In genomic region chr5:98906756-98907355, GRCh38 we compare ENCODE assay signal across 16 cellular contexts. TPM values are rescaled to one million over a fixed set of nuclear protein-coding genes. Genes with fewer than 3 reads are reported as not detected.
DNase-seq lines count a peak whose midpoint lies in the region; ATAC-seq and TF ChIP-seq lines count a peak whose summit lies in the region.
"Had no signal": no experiment of that assay in that cellular context is flagged by ENCODE, and none has a peak within 500 bp of the region (broad histone marks: within the 10 kb centered on the region; RNA-seq: fewer than 3 reads in every experiment).

No MANE protein-coding gene starts in this region.

- H3K9ac ChIP-seq in colonic mucosa (ENCODE audit: low read depth in 2 of 2, low read length in 2 of 2), result no peak overlapping the region

- H3K27me3 ChIP-seq in naive thymus-derived CD4-positive, alpha-beta T cell (ENCODE audit: control insufficient read depth in 2 of 2, insufficient read depth in 2 of 2, low read length in 2 of 2), result no peaks in the 10 kb centered on the region
- H3K27me3 ChIP-seq in Caco-2 (replicated peaks; ENCODE audit: control insufficient read depth, insufficient read depth, low read length) (no peaks in the 10 kb centered on the region), colonic mucosa (no peaks in the 10 kb centered on the region)
- H3K27me3 ChIP-seq: upper lobe of right lung had no signal

- H3K4me1 Mint-ChIP-seq in activated CD4-positive, alpha-beta memory T cell treated with anti-CD3 and anti-CD28 coated beads for 36 hours (ENCODE audit: low read depth), result peaks cover 64% of the 10 kb centered on the region
- H3K4me1 Mint-ChIP-seq in activated CD4-positive, alpha-beta memory T cell treated with anti-CD3 and anti-CD28 coated beads, Interleukin-2, amount 10 ng/mL, durations not matched to agents 7 days and 5 days, result peaks cover 46% of the 10 kb centered on the region
- peaks cover 45% of the 10 kb centered on the region for H3K4me1 Mint-ChIP-seq in activated T-helper 17 cell treated with anti-CD3 and anti-CD28 coated beads, Interleukin-2, amount 50 U/mL, for 72 hours
- peaks cover 36 to 75% (median 59%) of the 10 kb centered on the region in 7 donors for H3K4me1 Mint-ChIP-seq in naive thymus-derived CD4-positive, alpha-beta T cell
- peaks cover 6% of the 10 kb centered on the region for H3K4me1 Mint-ChIP-seq in Caco-2 (ENCODE audit: low read depth, unreplicated experiment)

- DNase-seq in activated CD4-positive, alpha-beta memory T cell treated with anti-CD3 and anti-CD28 coated beads for 36 hours, result no peak
- no peak for DNase-seq in activated CD4-positive, alpha-beta memory T cell treated with anti-CD3 and anti-CD28 coated beads, Interleukin-2, amount 10 ng/mL, durations not matched to agents 7 days and 5 days
- DNase-seq in naive thymus-derived CD4-positive, alpha-beta T cell, result no peak
- DNase-seq in Caco-2 (no peak), colonic mucosa (no peak)
- DNase-seq: activated CD4-positive, alpha-beta T cell treated with anti-CD3 and anti-CD28 coated beads, Interleukin-2, amount 50 U/mL, for 48 hours; activated gamma-delta T cell treated with Interleukin-2 at 50 U/mL for 16 hours; NCI-H1417 treated with DMSO at 0.1 percent for 48 hours; SIG-M5; upper lobe of right lung had no signal

- H3K27me3 Mint-ChIP-seq in activated CD4-positive, alpha-beta memory T cell treated with anti-CD3 and anti-CD28 coated beads for 36 hours, result no peaks in the 10 kb centered on the region
- H3K27me3 Mint-ChIP-seq in activated CD4-positive, alpha-beta memory T cell treated with anti-CD3 and anti-CD28 coated beads, Interleukin-2, amount 10 ng/mL, durations not matched to agents 7 days and 5 days, result no peaks in the 10 kb centered on the region
- H3K27me3 Mint-ChIP-seq in activated T-helper 17 cell treated with anti-CD3 and anti-CD28 coated beads, Interleukin-2, amount 50 U/mL, for 72 hours, result no peaks in the 10 kb centered on the region
- H3K27me3 Mint-ChIP-seq in naive thymus-derived CD4-positive, alpha-beta T cell, result no peaks in the 10 kb centered on the region
- H3K27me3 Mint-ChIP-seq in Caco-2 (ENCODE audit: insufficient read depth, unreplicated experiment), result no peaks in the 10 kb centered on the region
- H3K27me3 Mint-ChIP-seq: stimulated activated memory B cell treated with anti-CD40 and anti-IgM and Interleukin-4, amounts not matched to agents 10 μg/mL and 1 μg/mL and 100 μg/mL, for 72 hours had no signal

- H3K27ac Mint-ChIP-seq in activated CD4-positive, alpha-beta memory T cell treated with anti-CD3 and anti-CD28 coated beads for 36 hours, result peak overlapping the region; percentile 44
- no peak overlapping the region for H3K27ac Mint-ChIP-seq in activated CD4-positive, alpha-beta memory T cell treated with anti-CD3 and anti-CD28 coated beads, Interleukin-2, amount 10 ng/mL, durations not matched to agents 7 days and 5 days
- H3K27ac Mint-ChIP-seq in activated T-helper 17 cell treated with anti-CD3 and anti-CD28 coated beads, Interleukin-2, amount 50 U/mL, for 72 hours, result no peak overlapping the region
- H3K27ac Mint-ChIP-seq in naive thymus-derived CD4-positive, alpha-beta T cell, result peak overlapping the region in 8 of 9 donors; percentile 6 to 77 (median 50)
- no peak overlapping the region for H3K27ac Mint-ChIP-seq in Caco-2 (ENCODE audit: unreplicated experiment)

- BruUV-seq in Caco-2 (replicated peaks; lab: Mats Ljungman, UMichigan), result no TSS peak

- H3K36me3 ChIP-seq in HEK293 (ENCODE audit: control insufficient read depth in 2 of 2, insufficient read depth in 1 of 2, low read length in 2 of 2) (peaks cover 15 to 35% of the 10 kb centered on the region in 2 experiments), Caco-2 (ENCODE audit: control insufficient read depth, insufficient read depth, low read length) (no peaks in the 10 kb centered on the region), colonic mucosa (peaks cover 5% of the 10 kb centered on the region)
- peaks cover 4 to 19% (median 15%) of the 10 kb centered on the region in 3 experiments for H3K36me3 ChIP-seq in naive thymus-derived CD4-positive, alpha-beta T cell (ENCODE audit: control insufficient read depth in 2 of 3, insufficient read depth in 3 of 3, low read length in 3 of 3)

- H3K4me3 Mint-ChIP-seq in activated CD4-positive, alpha-beta memory T cell treated with anti-CD3 and anti-CD28 coated beads for 36 hours, result no peak overlapping the region
- no peak overlapping the region for H3K4me3 Mint-ChIP-seq in activated CD4-positive, alpha-beta memory T cell treated with anti-CD3 and anti-CD28 coated beads, Interleukin-2, amount 10 ng/mL, durations not matched to agents 7 days and 5 days
- H3K4me3 Mint-ChIP-seq in activated T-helper 17 cell treated with anti-CD3 and anti-CD28 coated beads, Interleukin-2, amount 50 U/mL, for 72 hours, result no peak overlapping the region
- H3K4me3 Mint-ChIP-seq in naive thymus-derived CD4-positive, alpha-beta T cell, result no peak overlapping the region
- H3K4me3 Mint-ChIP-seq in Caco-2 (ENCODE audit: unreplicated experiment), result no peak overlapping the region
- H3K4me3 Mint-ChIP-seq: stimulated activated memory B cell treated with anti-CD40 and anti-IgM and Interleukin-4, amounts not matched to agents 10 μg/mL and 1 μg/mL and 100 μg/mL, for 72 hours had no signal

- no peak overlapping the region for H3K4me3 ChIP-seq in HEK293 (ENCODE audit: low read depth, low read length)
- no peak overlapping the region for H3K4me3 ChIP-seq in naive thymus-derived CD4-positive, alpha-beta T cell (ENCODE audit: low read length)
- no peak overlapping the region for H3K4me3 ChIP-seq in Caco-2 (ENCODE audit: low read depth, low read length)
- no peak overlapping the region for H3K4me3 ChIP-seq in colonic mucosa
- H3K4me3 ChIP-seq: A549, mucosa of descending colon, upper lobe of right lung had no signal

- CTCF ChIA-PET in activated CD4-positive, alpha-beta memory T cell treated with anti-CD3 and anti-CD28 coated beads for 36 hours (lab: Charles Lee), result interaction anchor here (1.0 to 2.5 kb wide), 5 partner anchors 17 to 154 kb away, joined by 3 to 21 read pairs (median 4); no protein-coding TSS in a partner anchor
- CTCF ChIA-PET in activated CD4-positive, alpha-beta memory T cell treated with anti-CD3 and anti-CD28 coated beads, Interleukin-2, amount 10 ng/mL, durations not matched to agents 7 days and 5 days (lab: Charles Lee), result interaction anchor here (1.1 to 2.3 kb wide), 5 partner anchors 15 to 155 kb away, joined by 6 to 21 read pairs (median 7); no protein-coding TSS in a partner anchor
- CTCF ChIA-PET in HEK293 (lab: Yijun Ruan, JAX) (interaction anchor here (0.6 to 2.2 kb wide), 7 partner anchors 13 to 166 kb away, joined by 3 to 9 read pairs (median 3); no protein-coding TSS in a partner anchor), Caco-2 (lab: Charles Lee) (interaction anchor here (0.6 kb wide), 1 partner anchor 154 kb away, joined by 3 read pairs; no protein-coding TSS in a partner anchor)
- CTCF ChIA-PET in naive thymus-derived CD4-positive, alpha-beta T cell (lab: Charles Lee), result interaction anchor here (0.6 to 2.2 kb wide), 3 partner anchors 153 to 158 kb away, joined by 3 to 27 read pairs (median 11); no protein-coding TSS in a partner anchor

- H3K9me3 ChIP-seq in HEK293 (ENCODE audit: control insufficient read depth, insufficient read depth, low read depth, low read length) (no peaks in the 10 kb centered on the region), Caco-2 (no peaks in the 10 kb centered on the region), colonic mucosa (no peaks in the 10 kb centered on the region)
- no peaks in the 10 kb centered on the region for H3K9me3 ChIP-seq in naive thymus-derived CD4-positive, alpha-beta T cell (ENCODE audit: control insufficient read depth in 2 of 3, low read length in 3 of 3)
- H3K9me3 ChIP-seq: A549, mucosa of descending colon, upper lobe of right lung had no signal

- H3K4me1 ChIP-seq in HEK293 (ENCODE audit: control insufficient read depth, insufficient read depth, low read length) (peaks cover 13% of the 10 kb centered on the region), Caco-2 (no peaks in the 10 kb centered on the region), colonic mucosa (no peaks in the 10 kb centered on the region)
- H3K4me1 ChIP-seq in naive thymus-derived CD4-positive, alpha-beta T cell (ENCODE audit: control insufficient read depth in 2 of 2, insufficient read depth in 2 of 2, low read length in 2 of 2), result peaks cover 12 to 16% of the 10 kb centered on the region in 2 donors

- POLR2A ChIA-PET in activated CD4-positive, alpha-beta memory T cell treated with anti-CD3 and anti-CD28 coated beads for 36 hours (lab: Charles Lee), result interaction anchor here (0.9 to 1.5 kb wide), 2 partner anchors 12 to 151 kb away, joined by 3 to 4 read pairs; no protein-coding TSS in a partner anchor
- POLR2A ChIA-PET in activated CD4-positive, alpha-beta memory T cell treated with anti-CD3 and anti-CD28 coated beads, Interleukin-2, amount 10 ng/mL, durations not matched to agents 7 days and 5 days (lab: Charles Lee), result interaction anchor here (0.8 to 1.6 kb wide), 4 partner anchors 10 to 154 kb away, joined by 3 to 9 read pairs (median 4); no protein-coding TSS in a partner anchor
- POLR2A ChIA-PET in HEK293 (lab: Yijun Ruan, JAX), result no interaction called here
- POLR2A ChIA-PET in naive thymus-derived CD4-positive, alpha-beta T cell (lab: Charles Lee), result interaction anchor here (0.5 to 2.4 kb wide), 6 partner anchors 9 to 1996 kb away, joined by 3 to 19 read pairs (median 6); partner anchors contain the start of gene CHD1
- POLR2A ChIA-PET in Caco-2 (lab: Charles Lee), result no interaction called here

- TF ChIP-seq CTCF in HEK293 (tag by site-specific recombination; IDR thresholded peaks at IDR 0.05), result no peak
- TF ChIP-seq CTCF in Caco-2 (IDR thresholded peaks at IDR 0.05; ENCODE audit: insufficient read depth in 1 of 2, low read depth in 1 of 2, low read length in 1 of 2, severe bottlenecking in 1 of 2, unreplicated experiment in 1 of 2), result no peak
- TF ChIP-seq CTCF in colonic mucosa (IDR thresholded peaks at IDR 0.05), result no peak

- intact Hi-C loops in activated CD4-positive, alpha-beta memory T cell treated with anti-CD3 and anti-CD28 coated beads for 36 hours (cut with micrococcal nuclease), result loop anchor here (1.0 to 2.0 kb wide), 2 partner anchors 22 to 153 kb away; partner anchors contain the start of gene CHD1
- intact Hi-C loops in naive thymus-derived CD4-positive, alpha-beta T cell (cut with micrococcal nuclease), result loop anchor here (1.0 to 5.0 kb wide), 6 partner anchors 20 to 1725 kb away; partner anchors contain the start of genes CHD1 (in 1 of the 2), RGMB (in 1 of the 2) and RIOK2 (in 1 of the 2)
- intact Hi-C loops in Caco-2 (cut with micrococcal nuclease; ENCODE audit: unreplicated experiment), result loop anchor here (1.0 kb wide), 2 partner anchors 125 to 153 kb away; no protein-coding TSS in a partner anchor
- intact Hi-C loops in colonic mucosa (cut with DNase I), result loop anchor here (5.0 kb wide), 2 partner anchors 125 to 155 kb away; no protein-coding TSS in a partner anchor

- ATAC-seq in activated T-helper 17 cell treated with anti-CD3 and anti-CD28 coated beads, Interleukin-2, amount 50 U/mL, for 72 hours (replicated peaks), result peak; percentile 26
- no peak for ATAC-seq in naive thymus-derived CD4-positive, alpha-beta T cell
- no peak for ATAC-seq in GM21825 (IDR thresholded peaks at IDR 0.05; ENCODE audit: unreplicated experiment)
- ATAC-seq: mucosa of descending colon; stimulated activated memory B cell treated with anti-CD40 and anti-IgM and Interleukin-4, amounts not matched to agents 10 μg/mL and 1 μg/mL and 100 μg/mL, for 72 hours; upper lobe of right lung had no signal

- no peak overlapping the region for H3K27ac ChIP-seq in HEK293 (ENCODE audit: extremely low read depth, low read depth, low read length)
- H3K27ac ChIP-seq in naive thymus-derived CD4-positive, alpha-beta T cell (ENCODE audit: low read depth, low read length), result peak overlapping the region; percentile 31
- H3K27ac ChIP-seq in colonic mucosa, result no peak overlapping the region
- H3K27ac ChIP-seq: A549, upper lobe of right lung had no signal

- peaks cover 24% of the 10 kb centered on the region for H3K36me3 Mint-ChIP-seq in activated CD4-positive, alpha-beta memory T cell treated with anti-CD3 and anti-CD28 coated beads for 36 hours
- peaks cover 33% of the 10 kb centered on the region for H3K36me3 Mint-ChIP-seq in activated CD4-positive, alpha-beta memory T cell treated with anti-CD3 and anti-CD28 coated beads, Interleukin-2, amount 10 ng/mL, durations not matched to agents 7 days and 5 days (ENCODE audit: low read depth)
- peaks cover 80% of the 10 kb centered on the region for H3K36me3 Mint-ChIP-seq in activated T-helper 17 cell treated with anti-CD3 and anti-CD28 coated beads, Interleukin-2, amount 50 U/mL, for 72 hours (ENCODE audit: low read depth)
- H3K36me3 Mint-ChIP-seq in naive thymus-derived CD4-positive, alpha-beta T cell, result peaks cover 5 to 24% (median 14%) of the 10 kb centered on the region in 5 donors
- peaks cover 15% of the 10 kb centered on the region for H3K36me3 Mint-ChIP-seq in Caco-2 (ENCODE audit: insufficient read depth, unreplicated experiment)

- no peaks in the 10 kb centered on the region for H3K9me3 Mint-ChIP-seq in activated CD4-positive, alpha-beta memory T cell treated with anti-CD3 and anti-CD28 coated beads for 36 hours
- H3K9me3 Mint-ChIP-seq in activated CD4-positive, alpha-beta memory T cell treated with anti-CD3 and anti-CD28 coated beads, Interleukin-2, amount 10 ng/mL, durations not matched to agents 7 days and 5 days, result no peaks in the 10 kb centered on the region
- H3K9me3 Mint-ChIP-seq in activated T-helper 17 cell treated with anti-CD3 and anti-CD28 coated beads, Interleukin-2, amount 50 U/mL, for 72 hours, result no peaks in the 10 kb centered on the region
- no peaks in the 10 kb centered on the region for H3K9me3 Mint-ChIP-seq in naive thymus-derived CD4-positive, alpha-beta T cell
- H3K9me3 Mint-ChIP-seq in Caco-2 (ENCODE audit: unreplicated experiment), result no peaks in the 10 kb centered on the region
- H3K9me3 Mint-ChIP-seq: stimulated activated memory B cell treated with anti-CD40 and anti-IgM and Interleukin-4, amounts not matched to agents 10 μg/mL and 1 μg/mL and 100 μg/mL, for 72 hours had no signal

RNA-seq across cellular contexts. Expression of gene CHD1, which starts 22.0 kb away (rescaled TPM):
- 10 to 100 TPM; 50.1 to 53.4 TPM for total RNA-seq in activated CD4-positive, alpha-beta memory T cell treated with anti-CD3 and anti-CD28 coated beads for 36 hours
- total RNA-seq in activated CD4-positive, alpha-beta memory T cell treated with anti-CD3 and anti-CD28 coated beads, Interleukin-2, amount 10 ng/mL, durations not matched to agents 7 days and 5 days, result 10 to 100 TPM; 45.4 to 47.5 TPM
- 10 to 100 TPM; 58.1 to 60.2 TPM for total RNA-seq in activated T-helper 17 cell treated with anti-CD3 and anti-CD28 coated beads, Interleukin-2, amount 50 U/mL, for 72 hours
- 100 to 1,000 TPM in 2 of 5 experiments, 10 to 100 TPM in 3; 51.8 to 134 (median 92.4) TPM for total RNA-seq in naive thymus-derived CD4-positive, alpha-beta T cell
- polyA plus RNA-seq in naive thymus-derived CD4-positive, alpha-beta T cell, result 10 to 100 TPM in 1 of 2 donors, 1 to 10 TPM in 1; 9.1 to 13.1 TPM
- total RNA-seq in Caco-2 (2022), result 51.1 and 52.5 TPM in 2 replicates
- 10 to 100 TPM; 29.1 to 47.3 TPM for total RNA-seq in colonic mucosa

Comparison
In these comparisons a context has a peak if more than half of its experiments do, and no peak if none do; other contexts are left out.
1. H3K27ac Mint-ChIP-seq: peak in activated CD4-positive, alpha-beta memory T cell treated with anti-CD3 and anti-CD28 coated beads for 36 hours (single experiment) and naive thymus-derived CD4-positive, alpha-beta T cell (8 of 9); none in activated CD4-positive, alpha-beta memory T cell treated with anti-CD3 and anti-CD28 coated beads, Interleukin-2, amount 10 ng/mL, durations not matched to agents 7 days and 5 days (single experiment), activated T-helper 17 cell treated with anti-CD3 and anti-CD28 coated beads, Interleukin-2, amount 50 U/mL, for 72 hours (single experiment) and Caco-2 (single experiment).
2. POLR2A ChIA-PET loops: an anchor here in activated CD4-positive, alpha-beta memory T cell treated with anti-CD3 and anti-CD28 coated beads for 36 hours (0.9 to 1.5 kb wide), activated CD4-positive, alpha-beta memory T cell treated with anti-CD3 and anti-CD28 coated beads, Interleukin-2, amount 10 ng/mL, durations not matched to agents 7 days and 5 days (0.8 to 1.6 kb wide) and naive thymus-derived CD4-positive, alpha-beta T cell (0.5 to 2.4 kb wide); none called in HEK293 and Caco-2.